8 cellular contexts compared by ENCODE assay signal in genomic region chr1:66929999-66930822, GRCh38. TPM values are rescaled to one million over a fixed set of nuclear protein-coding genes. Genes with fewer than 3 reads are reported as not detected.
DNase-seq lines count a peak whose midpoint lies in the region; ATAC-seq and TF ChIP-seq lines count a peak whose summit lies in the region.

No MANE protein-coding gene starts in this region.

- H4K20me1 ChIP-seq in hepatocyte (ENCODE audit: insufficient read depth, poor library complexity, severe bottlenecking): peaks cover 27% of the 10 kb centered on the region

- under 1% methylated on average over 30 of the region's 83 CpGs for WGBS in hepatocyte (ENCODE audit: low lambda C conversion rate, missing lambda C conversion rate)
- 0 to 1% methylated on average over 59 to 83 of the region's 83 CpGs for WGBS in aorta, 2 donors

- peaks cover 82% of the 10 kb centered on the region for H3K79me2 ChIP-seq in hepatocyte

- in situ Hi-C loops in astrocyte of the cerebellum (cut with HindIII; ENCODE audit: low sequenced_read_pairs): no loop called here

- H3K9me3 ChIP-seq in hepatocyte (ENCODE audit: low read depth) (no peaks in the 10 kb centered on the region), aorta (ENCODE audit: control insufficient read depth, low read length) (no peaks in the 10 kb centered on the region)

- no peaks in the 10 kb centered on the region for H3K9me2 ChIP-seq in hepatocyte (replicated peaks; ENCODE audit: insufficient read depth)

- peak overlapping the region; percentile 75 for H2AFZ ChIP-seq in hepatocyte

- TF ChIP-seq CTCF in astrocyte of the cerebellum (IDR thresholded peaks at IDR 0.05; ENCODE audit: low read depth, low read length, missing control alignments) (peak; percentile 26), hepatocyte (IDR thresholded peaks at IDR 0.05; ENCODE audit: poor library complexity) (peak; percentile 40)

- H3K27me3 ChIP-seq in hepatocyte (no peaks in the 10 kb centered on the region), aorta (ENCODE audit: control insufficient read depth in 1 of 2, insufficient read depth in 2 of 2, low read length in 1 of 2) (no peaks in the 10 kb centered on the region)

- ATAC-seq in GM18511 (IDR thresholded peaks at IDR 0.05; ENCODE audit: unreplicated experiment): peak; percentile 67
- ATAC-seq in HG02970 (IDR thresholded peaks at IDR 0.05; ENCODE audit: low FRiP score, unreplicated experiment): peak; percentile 80
- ATAC-seq in aorta (ENCODE audit: low FRiP score): peak; percentile 94

- intact Hi-C loops in aorta (cut with DNase I): loop anchor here in 1 of 2 donors (5.0 to 10.0 kb wide), 2 partner anchors 125 to 253 kb away; partner anchors contain the start of gene SLC35D1

- peaks cover 26% of the 10 kb centered on the region for H3K4me1 ChIP-seq in hepatocyte (ENCODE audit: insufficient read depth)
- peaks cover 2 to 3% of the 10 kb centered on the region in 2 donors for H3K4me1 ChIP-seq in aorta (ENCODE audit: control insufficient read depth in 1 of 2, insufficient read depth in 2 of 2, low read length in 2 of 2)

- H3K36me3 ChIP-seq in hepatocyte (replicated peaks; ENCODE audit: insufficient read depth, low read depth): no peaks in the 10 kb centered on the region
- H3K36me3 ChIP-seq in aorta (ENCODE audit: control insufficient read depth in 1 of 2, insufficient read depth in 2 of 2, low read length in 1 of 2): no peaks in the 10 kb centered on the region

- peak overlapping the region; percentile 72 for H3K4me3 ChIP-seq in astrocyte of the cerebellum (ENCODE audit: low read depth, low read length)
- peak overlapping the region; percentile 63 for H3K4me3 ChIP-seq in hepatocyte
- peak overlapping the region; percentile 74 to 94 for H3K4me3 ChIP-seq in aorta (ENCODE audit: low read length in 2 of 2)

- DNase-seq in NCI-H187 (lab: John Stamatoyannopoulos, UW): peak; percentile 90
- DNase-seq in T-helper 9 cell: peak; percentile 94
- peak; percentile 80 for DNase-seq in astrocyte of the cerebellum (ENCODE audit: low read depth)
- peak; percentile 97 for DNase-seq in hepatocyte (ENCODE audit: low spot score)
- DNase-seq in renal cortical epithelial cell (ENCODE audit: low read depth): peak; percentile 65
- DNase-seq in aorta: peak; percentile 96 to 99

- H3K4me2 ChIP-seq in hepatocyte: peak overlapping the region; percentile 83

- peak overlapping the region; percentile 98 for H3K27ac ChIP-seq in hepatocyte
- H3K27ac ChIP-seq in aorta (ENCODE audit: low read depth in 1 of 2, low read length in 2 of 2): peak overlapping the region; percentile 74 to 80

RNA-seq across cellular contexts. Expression of gene MIER1, which starts 5.4 kb away (rescaled TPM):
- total RNA-seq in hepatocyte (41.9 and 42.2 TPM in 2 replicates), renal cortical epithelial cell (39.9 and 49.7 TPM in 2 replicates), aorta (10 to 100 TPM; 54.6 to 55.7 TPM)
- polyA plus RNA-seq in hepatocyte (17.9 and 19.3 TPM in 2 replicates), aorta (10 to 100 TPM; 20.1 to 33.9 TPM)

RNA-seq across cellular contexts. Expression of gene DNAI4, which starts 5.6 kb away (rescaled TPM):
- total RNA-seq in hepatocyte (5.9 and 7.6 TPM in 2 replicates), renal cortical epithelial cell (14.1 and 42.3 TPM in 2 replicates), aorta (10 to 100 TPM; 20.8 to 24.2 TPM)
- polyA plus RNA-seq in hepatocyte (2.9 and 3.1 TPM in 2 replicates), aorta (1 to 10 TPM in 1 of 2 donors, under 1 TPM in 1; 0.63 to 2.9 TPM)

Comparison
In these comparisons a context has a peak if more than half of its experiments do, and no peak if none do; other contexts are left out.
1. Peak in every context shown above with its lines: DNase-seq, ATAC-seq, H3K4me3 ChIP-seq and H3K27ac ChIP-seq.